In the genomic region with DNA sequence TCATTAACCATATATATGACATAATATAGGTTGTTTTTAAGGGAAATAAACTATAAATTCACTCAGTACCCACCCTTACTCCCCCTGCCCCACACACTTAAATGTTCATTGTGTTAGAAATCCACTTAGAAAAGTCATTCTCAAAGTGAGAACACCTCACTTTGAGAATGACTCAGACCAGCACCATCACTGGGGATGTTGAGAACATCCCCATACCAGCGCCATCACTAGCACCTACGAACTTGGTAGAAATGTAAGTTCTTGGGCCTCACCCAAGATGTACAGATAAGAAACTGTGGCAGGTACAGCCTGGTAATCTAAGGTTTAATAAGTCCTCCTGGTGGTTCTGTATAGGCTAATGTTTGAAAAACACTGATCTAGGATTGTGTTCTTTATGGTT, we compare ENCODE assay signal across 18 cellular contexts.
DNase-seq lines count a peak whose midpoint lies in the region; ATAC-seq lines count a peak whose summit lies in the region.
"Had no signal": no experiment of that assay in that cellular context is flagged by ENCODE, and none has a peak within 500 bp of the region (broad histone marks: within the 10 kb centered on the region; RNA-seq: fewer than 3 reads in every experiment).

No MANE protein-coding gene starts in this region.

- DNase-seq in activated CD4-positive, alpha-beta T cell treated with anti-CD3 and anti-CD28 coated beads, Interleukin-2, amount 50 U/mL, for 48 hours: peak; percentile 4 to 16
- no peak for DNase-seq in activated CD4-positive, alpha-beta T cell treated with anti-CD3 and anti-CD28 coated beads, Interleukin-2, amount 10 ng/mL, durations not matched to agents 7 days and 5 days
- DNase-seq in activated naive CD4-positive, alpha-beta T cell treated with anti-CD3 and anti-CD28 coated beads, Interleukin-2, amount 50 U/mL, for 72 hours (ENCODE audit: low spot score in 2 of 2): peak in 1 of 2 donors; percentile 19
- no peak for DNase-seq in activated naive CD4-positive, alpha-beta T cell treated with anti-CD3 and anti-CD28 coated beads, Interleukin-2, amount 50 U/mL, for 16 hours
- DNase-seq in T-helper 2 cell treated with Interferon-gamma antibody and Interleukin-4, amounts not matched to agents 5 μg/mL and 100 μg/mL, for 36 hours (ENCODE audit: low spot score): peak; percentile 21
- DNase-seq in stimulated activated naive CD8-positive, alpha-beta T cell treated with anti-CD3 and anti-CD28 coated beads, Interleukin-15, Interleukin-2, amounts not matched to agents 100 U/mL and 50 U/mL, for 24 hours: no peak
- DNase-seq in SKM-1 (lab: John Stamatoyannopoulos, UW; ENCODE audit: unreplicated experiment): no peak
- DNase-seq: BE2C; COR-L47; DMS 273 treated with DMSO at 0.1 percent for 48 hours; DND-41; KBM-7; NCI-H1105; NCI-H1694; NCI-H2081 treated with DMSO at 0.1 percent for 48 hours; NK-92 treated with Interleukin-12 subunit alpha and Interleukin-12 subunit beta, amount 100 ng/mL, for 24 hours; OCI-M1 had no signal

- POLR2A ChIA-PET in activated CD4-positive, alpha-beta T cell treated with anti-CD3 and anti-CD28 coated beads, Interleukin-2, amount 10 ng/mL, durations not matched to agents 7 days and 5 days (lab: Charles Lee): no interaction called here

- peak; percentile 93 to 98 for ATAC-seq in activated naive CD4-positive, alpha-beta T cell treated with anti-CD3 and anti-CD28 coated beads, Interleukin-2, amount 50 U/mL, for 72 hours
- ATAC-seq in stimulated activated naive CD8-positive, alpha-beta T cell treated with anti-CD3 and anti-CD28 coated beads, Interleukin-15, Interleukin-2, amounts not matched to agents 100 U/mL and 50 U/mL, for 24 hours: peak; percentile 72

- no peaks in the 10 kb centered on the region for H3K27me3 Mint-ChIP-seq in activated CD4-positive, alpha-beta T cell treated with anti-CD3 and anti-CD28 coated beads, Interleukin-2, amount 10 ng/mL, durations not matched to agents 7 days and 5 days
- H3K27me3 Mint-ChIP-seq in T-helper 2 cell treated with Interferon-gamma antibody and Interleukin-4, amounts not matched to agents 5 μg/mL and 100 μg/mL, for 36 hours (ENCODE audit: low read depth): no peaks in the 10 kb centered on the region
- H3K27me3 Mint-ChIP-seq: CD4-positive, CD25-positive, alpha-beta regulatory T cell had no signal

- H3K4me3 Mint-ChIP-seq in activated CD4-positive, alpha-beta T cell treated with anti-CD3 and anti-CD28 coated beads, Interleukin-2, amount 10 ng/mL, durations not matched to agents 7 days and 5 days: no peak overlapping the region
- H3K4me3 Mint-ChIP-seq in T-helper 2 cell treated with Interferon-gamma antibody and Interleukin-4, amounts not matched to agents 5 μg/mL and 100 μg/mL, for 36 hours: no peak overlapping the region
- H3K4me3 Mint-ChIP-seq: CD4-positive, CD25-positive, alpha-beta regulatory T cell had no signal

- H3K36me3 Mint-ChIP-seq in activated CD4-positive, alpha-beta T cell treated with anti-CD3 and anti-CD28 coated beads, Interleukin-2, amount 10 ng/mL, durations not matched to agents 7 days and 5 days (ENCODE audit: low read depth): peaks cover 11% of the 10 kb centered on the region
- peaks cover 0 to 24% of the 10 kb centered on the region in 2 donors for H3K36me3 Mint-ChIP-seq in activated naive CD4-positive, alpha-beta T cell treated with anti-CD3 and anti-CD28 coated beads, Interleukin-2, amount 50 U/mL, for 72 hours
- peaks cover 3% of the 10 kb centered on the region for H3K36me3 Mint-ChIP-seq in T-helper 2 cell treated with Interferon-gamma antibody and Interleukin-4, amounts not matched to agents 5 μg/mL and 100 μg/mL, for 36 hours (ENCODE audit: low read depth)

- CTCF ChIA-PET in activated CD4-positive, alpha-beta T cell treated with anti-CD3 and anti-CD28 coated beads, Interleukin-2, amount 10 ng/mL, durations not matched to agents 7 days and 5 days (lab: Charles Lee): interaction anchor here (0.9 kb wide), 1 partner anchor 777 kb away, joined by 4 read pairs; no protein-coding TSS in a partner anchor

- no peaks in the 10 kb centered on the region for H3K9me3 Mint-ChIP-seq in activated CD4-positive, alpha-beta T cell treated with anti-CD3 and anti-CD28 coated beads, Interleukin-2, amount 10 ng/mL, durations not matched to agents 7 days and 5 days
- peaks cover 0 to 4% of the 10 kb centered on the region in 2 donors for H3K9me3 Mint-ChIP-seq in activated naive CD4-positive, alpha-beta T cell treated with anti-CD3 and anti-CD28 coated beads, Interleukin-2, amount 50 U/mL, for 72 hours
- H3K9me3 Mint-ChIP-seq in T-helper 2 cell treated with Interferon-gamma antibody and Interleukin-4, amounts not matched to agents 5 μg/mL and 100 μg/mL, for 36 hours: no peaks in the 10 kb centered on the region
- H3K9me3 Mint-ChIP-seq: CD4-positive, CD25-positive, alpha-beta regulatory T cell had no signal

- H3K27ac Mint-ChIP-seq in activated CD4-positive, alpha-beta T cell treated with anti-CD3 and anti-CD28 coated beads, Interleukin-2, amount 10 ng/mL, durations not matched to agents 7 days and 5 days: no peak overlapping the region
- no peak overlapping the region for H3K27ac Mint-ChIP-seq in activated naive CD4-positive, alpha-beta T cell treated with anti-CD3 and anti-CD28 coated beads, Interleukin-2, amount 50 U/mL, for 72 hours
- no peak overlapping the region for H3K27ac Mint-ChIP-seq in T-helper 2 cell treated with Interferon-gamma antibody and Interleukin-4, amounts not matched to agents 5 μg/mL and 100 μg/mL, for 36 hours

- H3K4me1 Mint-ChIP-seq in activated CD4-positive, alpha-beta T cell treated with anti-CD3 and anti-CD28 coated beads, Interleukin-2, amount 10 ng/mL, durations not matched to agents 7 days and 5 days: peaks cover 6% of the 10 kb centered on the region
- H3K4me1 Mint-ChIP-seq in T-helper 2 cell treated with Interferon-gamma antibody and Interleukin-4, amounts not matched to agents 5 μg/mL and 100 μg/mL, for 36 hours (ENCODE audit: low read depth): peaks cover 11% of the 10 kb centered on the region

Comparison
In these comparisons a context has a peak if more than half of its experiments do, and no peak if none do; other contexts are left out.
1. DNase-seq: peak in activated CD4-positive, alpha-beta T cell treated with anti-CD3 and anti-CD28 coated beads, Interleukin-2, amount 50 U/mL, for 48 hours (2 of 2) and T-helper 2 cell treated with Interferon-gamma antibody and Interleukin-4, amounts not matched to agents 5 μg/mL and 100 μg/mL, for 36 hours (single experiment); none in activated CD4-positive, alpha-beta T cell treated with anti-CD3 and anti-CD28 coated beads, Interleukin-2, amount 10 ng/mL, durations not matched to agents 7 days and 5 days (single experiment), activated naive CD4-positive, alpha-beta T cell treated with anti-CD3 and anti-CD28 coated beads, Interleukin-2, amount 50 U/mL, for 16 hours (single experiment), stimulated activated naive CD8-positive, alpha-beta T cell treated with anti-CD3 and anti-CD28 coated beads, Interleukin-15, Interleukin-2, amounts not matched to agents 100 U/mL and 50 U/mL, for 24 hours (single experiment) and SKM-1 (single experiment).